1 cellular context compared by ENCODE assay signal in the genomic region with DNA sequence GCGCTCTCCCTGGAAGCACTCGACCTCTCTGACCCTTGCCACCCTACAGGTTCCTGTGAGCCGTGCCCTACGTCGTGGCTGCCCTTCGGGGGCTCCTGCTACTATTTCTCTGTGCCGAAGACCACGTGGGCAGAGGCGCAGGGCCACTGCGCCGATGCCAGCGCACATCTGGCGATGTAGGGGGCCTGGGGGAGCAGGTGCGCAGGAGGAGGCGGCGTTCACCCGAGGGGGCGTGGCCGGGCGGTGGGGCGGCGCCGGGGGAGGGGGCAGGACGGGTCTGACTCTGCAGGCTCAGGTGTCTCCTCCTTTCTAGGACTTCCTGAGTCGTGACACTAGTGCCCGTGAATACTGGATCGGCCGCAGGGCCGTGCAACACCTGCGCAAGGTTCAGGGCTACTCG.
TF ChIP-seq lines count a peak whose summit lies in the region.

No MANE protein-coding gene starts in this region.

TF ChIP-seq in endothelial cell of umbilical vein, 7 proteins besides CTCF, POLR2A, EP300 and RAD21:
- TF ChIP-seq MYC (IDR thresholded peaks at IDR 0.05; ENCODE audit: low read depth, low read length), result no peak
- TF ChIP-seq GATA2 (IDR thresholded peaks at IDR 0.05; ENCODE audit: insufficient read depth, insufficient read length, low read depth, low read length), result no peak
- TF ChIP-seq, protein P1, sequence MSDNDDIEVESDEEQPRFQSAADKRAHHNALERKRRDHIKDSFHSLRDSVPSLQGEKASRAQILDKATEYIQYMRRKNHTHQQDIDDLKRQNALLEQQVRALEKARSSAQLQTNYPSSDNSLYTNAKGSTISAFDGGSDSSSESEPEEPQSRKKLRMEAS (IDR thresholded peaks at IDR 0.05; ENCODE audit: insufficient read depth, insufficient read length), result no peak
- TF ChIP-seq FOS (IDR thresholded peaks at IDR 0.05; ENCODE audit: borderline replicate concordance, insufficient read depth, low read length), result no peak
- TF ChIP-seq JUN (IDR thresholded peaks at IDR 0.05; ENCODE audit: borderline replicate concordance, insufficient read depth, insufficient read length, low read depth), result no peak
- TF ChIP-seq POLR2AphosphoS5 (IDR thresholded peaks at IDR 0.05; ENCODE audit: insufficient read depth, low read depth, low read length), result no peak
- no peak for TF ChIP-seq EZH2 (IDR thresholded peaks at IDR 0.05; ENCODE audit: borderline replicate concordance, low read depth, low read length, severe bottlenecking)
